Comparison of ENCODE assay signal across 18 cellular contexts in genomic region chr1:18739956-18740355, GRCh38.
A peak's percentile ranks its signal among the peaks of the same experiment; 100 is the strongest.
DNase-seq lines count a peak whose midpoint lies in the region; ATAC-seq and TF ChIP-seq lines count a peak whose summit lies in the region.
"Had no signal": no experiment of that assay in that cellular context is flagged by ENCODE, and none has a peak within 500 bp of the region (broad histone marks: within the 10 kb centered on the region; RNA-seq: fewer than 3 reads in every experiment).

No MANE protein-coding gene starts in this region.

- intact Hi-C loops in CD14-positive monocyte (cut with micrococcal nuclease), result no loop called here
- intact Hi-C loops in upper lobe of right lung (cut with DNase I), result no loop called here
- intact Hi-C loops in body of pancreas (cut with DNase I), result no loop called here

- H3K4me1 Mint-ChIP-seq in CD14-positive monocyte, result no peaks in the 10 kb centered on the region
- H3K4me1 Mint-ChIP-seq: B cell; CD4-positive, alpha-beta memory T cell; IgD-negative memory B cell had no signal

- H3K4me3 ChIP-seq in upper lobe of right lung (no peak overlapping the region), body of pancreas (no peak overlapping the region)

- H3K9me3 Mint-ChIP-seq in CD14-positive monocyte, result peaks cover 0 to 3% (median 0%) of the 10 kb centered on the region in 7 donors
- H3K9me3 Mint-ChIP-seq: HFFc6 had no signal

- H3K4me1 ChIP-seq in upper lobe of right lung (no peaks in the 10 kb centered on the region), body of pancreas (no peaks in the 10 kb centered on the region)

- H3K27ac Mint-ChIP-seq in CD14-positive monocyte, result no peak overlapping the region
- H3K27ac Mint-ChIP-seq: B cell; CD4-positive, alpha-beta memory T cell; HFFc6; IgD-negative memory B cell had no signal

- POLR2A ChIA-PET in GM10248 (lab: Yijun Ruan, JAX), result no interaction called here

- no peaks in the 10 kb centered on the region for H3K36me3 Mint-ChIP-seq in CD14-positive monocyte
- H3K36me3 Mint-ChIP-seq: CD4-positive, alpha-beta memory T cell; IgD-negative memory B cell had no signal

- ATAC-seq in upper lobe of right lung (no peak), body of pancreas (no peak)

- TF ChIP-seq CTCF in CD14-positive monocyte (IDR thresholded peaks at IDR 0.05) (no peak), upper lobe of right lung (IDR thresholded peaks at IDR 0.05) (no peak), GM10248 (IDR thresholded peaks at IDR 0.05; ENCODE audit: control extremely low read depth, extremely low read depth, low read depth, missing control alignments) (no peak), body of pancreas (IDR thresholded peaks at IDR 0.05) (no peak)

- no peak for TF ChIP-seq POLR2A in body of pancreas (IDR thresholded peaks at IDR 0.05)

- H3K27ac ChIP-seq in upper lobe of right lung, result no peak overlapping the region
- no peak overlapping the region for H3K27ac ChIP-seq in body of pancreas
- H3K27ac ChIP-seq: HL-60 had no signal

- H3K27me3 Mint-ChIP-seq in CD14-positive monocyte (ENCODE audit: low read depth in 3 of 3), result peaks cover 5 to 9% (median 8%) of the 10 kb centered on the region in 3 donors

- H3K27me3 ChIP-seq in upper lobe of right lung (peaks cover 27% of the 10 kb centered on the region), body of pancreas (no peaks in the 10 kb centered on the region)

- 55 to 63% methylated on average over 14 of the region's 14 CpGs for WGBS in body of pancreas, 2 donors

- H3K36me3 ChIP-seq in upper lobe of right lung (no peaks in the 10 kb centered on the region), body of pancreas (replicated peaks in 1 of 2; ENCODE audit: insufficient read depth in 1 of 2, low read depth in 2 of 2) (no peaks in the 10 kb centered on the region)

- H3K9me3 ChIP-seq in upper lobe of right lung, result no peaks in the 10 kb centered on the region
- no peaks in the 10 kb centered on the region for H3K9me3 ChIP-seq in body of pancreas

- DNase-seq in CD14-positive monocyte (ENCODE audit: low spot score) (peak; percentile 43), NCI-H1105 (lab: John Stamatoyannopoulos, UW) (peak; percentile 41), mesenteric fat pad (ENCODE audit: low spot score) (peak; percentile 86), upper lobe of right lung (peak; percentile 47), GM10248 (ENCODE audit: extremely low spot score) (no peak), body of pancreas (no peak), ureter (ENCODE audit: low spot score) (no peak)
- DNase-seq: C1 segment of cervical spinal cord; CD4-positive, alpha-beta memory T cell; COR-L47; DMS153; DMS79 treated with DMSO at 0.1 percent for 48 hours; EL; HCEC 1CT; HFFc6 had no signal

- CTCF ChIA-PET in GM10248 (lab: Yijun Ruan, JAX), result no interaction called here

- H3K4me3 Mint-ChIP-seq in CD14-positive monocyte, result no peak overlapping the region
- H3K4me3 Mint-ChIP-seq: B cell; CD4-positive, alpha-beta memory T cell; HFFc6; IgD-negative memory B cell had no signal

Comparison
In these comparisons a context has a peak if more than half of its experiments do, and no peak if none do; other contexts are left out.
1. DNase-seq: peak in CD14-positive monocyte (single experiment), NCI-H1105 (single experiment), mesenteric fat pad (single experiment) and upper lobe of right lung (single experiment); none in GM10248 (single experiment), body of pancreas (0 of 4) and ureter (single experiment).